14 cellular contexts compared by ENCODE assay signal in genomic region chr4:86720508-86721068, GRCh38.
DNase-seq lines count a peak whose midpoint lies in the region; ATAC-seq and TF ChIP-seq lines count a peak whose summit lies in the region.
"Had no signal": no experiment of that assay in that cellular context is flagged by ENCODE, and none has a peak within 500 bp of the region (broad histone marks: within the 10 kb centered on the region; RNA-seq: fewer than 3 reads in every experiment).

No MANE protein-coding gene starts in this region.

- no peaks in the 10 kb centered on the region for H3K36me3 ChIP-seq in CD8-positive, alpha-beta T cell (ENCODE audit: insufficient read depth, low read length)

- no peaks in the 10 kb centered on the region for H3K4me1 Mint-ChIP-seq in activated T-helper 17 cell treated with anti-CD3 and anti-CD28 coated beads, Interleukin-2, amount 50 U/mL, for 72 hours
- no peaks in the 10 kb centered on the region for H3K4me1 Mint-ChIP-seq in CD8-positive, alpha-beta T cell (ENCODE audit: low read depth)

- POLR2A ChIA-PET in CD8-positive, alpha-beta T cell (lab: Charles Lee) = no interaction called here

- intact Hi-C loops in CD8-positive, alpha-beta T cell (cut with DNase I, micrococcal nuclease) = no loop called here

- TF ChIP-seq CTCF in fibroblast of pulmonary artery (IDR thresholded peaks at IDR 0.05; ENCODE audit: low read length, missing control alignments) (no peak), retinal pigment epithelial cell (conservative IDR thresholded peaks at IDR 0.05; ENCODE audit: low read depth, low read length) (no peak)
- no peak for TF ChIP-seq CTCF in CD8-positive, alpha-beta T cell (IDR thresholded peaks at IDR 0.05)

- H3K4me3 ChIP-seq in fibroblast of pulmonary artery (replicated peaks; ENCODE audit: low read depth, low read length) = no peak overlapping the region
- H3K4me3 ChIP-seq in retinal pigment epithelial cell (ENCODE audit: low read length) = no peak overlapping the region
- no peak overlapping the region for H3K4me3 ChIP-seq in CD8-positive, alpha-beta T cell (ENCODE audit: low read depth, low read length)
- H3K4me3 ChIP-seq: testis had no signal

- H3K27me3 Mint-ChIP-seq in activated T-helper 17 cell treated with anti-CD3 and anti-CD28 coated beads, Interleukin-2, amount 50 U/mL, for 72 hours = no peaks in the 10 kb centered on the region
- no peaks in the 10 kb centered on the region for H3K27me3 Mint-ChIP-seq in CD8-positive, alpha-beta T cell (ENCODE audit: low read depth)
- H3K27me3 Mint-ChIP-seq: activated T-cell treated with anti-CD3 and anti-CD28 coated beads, Interleukin-2, amount 50 U/mL, for 24 hours had no signal

- H3K27ac ChIP-seq in CD8-positive, alpha-beta T cell (ENCODE audit: low read depth, low read length) = no peak overlapping the region
- H3K27ac ChIP-seq: testis had no signal

- H3K36me3 Mint-ChIP-seq in activated T-helper 17 cell treated with anti-CD3 and anti-CD28 coated beads, Interleukin-2, amount 50 U/mL, for 72 hours (ENCODE audit: low read depth) = peaks cover 56% of the 10 kb centered on the region
- no peaks in the 10 kb centered on the region for H3K36me3 Mint-ChIP-seq in CD8-positive, alpha-beta T cell

- H3K27me3 ChIP-seq in CD8-positive, alpha-beta T cell (ENCODE audit: insufficient read depth, low read length) = no peaks in the 10 kb centered on the region
- H3K27me3 ChIP-seq: testis had no signal

- no peaks in the 10 kb centered on the region for H3K4me1 ChIP-seq in CD8-positive, alpha-beta T cell (ENCODE audit: insufficient read depth, low read length)
- H3K4me1 ChIP-seq: testis had no signal

- H3K9me3 Mint-ChIP-seq in activated T-helper 17 cell treated with anti-CD3 and anti-CD28 coated beads, Interleukin-2, amount 50 U/mL, for 72 hours = peaks cover 4% of the 10 kb centered on the region
- no peaks in the 10 kb centered on the region for H3K9me3 Mint-ChIP-seq in CD8-positive, alpha-beta T cell
- H3K9me3 Mint-ChIP-seq: activated T-cell treated with anti-CD3 and anti-CD28 coated beads, Interleukin-2, amount 50 U/mL, for 24 hours had no signal

- DNase-seq in GM03348 (ENCODE audit: low spot score) (peak; percentile 45), fibroblast of pulmonary artery (ENCODE audit: low read depth) (peak; percentile 45), retinal pigment epithelial cell (ENCODE audit: low read depth) (peak; percentile 15), NCI-H1417 treated with DMSO at 0.1 percent for 48 hours (lab: John Stamatoyannopoulos, UW) (no peak), SIG-M5 treated with dmso at 0.1 percent for 504 hours (lab: John Stamatoyannopoulos, UW; ENCODE audit: unreplicated experiment) (no peak), cortex of kidney (lab: John Stamatoyannopoulos, UW) (no peak)
- DNase-seq in CD8-positive, alpha-beta T cell = no peak
- DNase-seq: activated CD4-positive, alpha-beta T cell treated with anti-CD3 and anti-CD28 coated beads for 4 hours; activated T-cell treated with anti-CD3 and anti-CD28 coated beads, Interleukin-2, amount 50 U/mL, for 24 hours; DND-41; NCI-H2029; NCI-H526 treated with DMSO at 0.1 percent for 48 hours; testis had no signal

- CTCF ChIA-PET in CD8-positive, alpha-beta T cell (lab: Charles Lee) = no interaction called here

- H3K9me3 ChIP-seq in CD8-positive, alpha-beta T cell (ENCODE audit: low read length) = no peaks in the 10 kb centered on the region
- H3K9me3 ChIP-seq: testis had no signal

- H3K27ac Mint-ChIP-seq in activated T-helper 17 cell treated with anti-CD3 and anti-CD28 coated beads, Interleukin-2, amount 50 U/mL, for 72 hours = peak overlapping the region; percentile 1
- H3K27ac Mint-ChIP-seq in CD8-positive, alpha-beta T cell = no peak overlapping the region
- H3K27ac Mint-ChIP-seq: activated T-cell treated with anti-CD3 and anti-CD28 coated beads, Interleukin-2, amount 50 U/mL, for 24 hours had no signal

- peak overlapping the region; percentile 2 for H3K4me3 Mint-ChIP-seq in activated T-helper 17 cell treated with anti-CD3 and anti-CD28 coated beads, Interleukin-2, amount 50 U/mL, for 72 hours
- no peak overlapping the region for H3K4me3 Mint-ChIP-seq in CD8-positive, alpha-beta T cell
- H3K4me3 Mint-ChIP-seq: activated T-cell treated with anti-CD3 and anti-CD28 coated beads, Interleukin-2, amount 50 U/mL, for 24 hours had no signal

- peak; percentile 51 for ATAC-seq in activated T-helper 17 cell treated with anti-CD3 and anti-CD28 coated beads, Interleukin-2, amount 50 U/mL, for 72 hours (replicated peaks)
- no peak for ATAC-seq in CD8-positive, alpha-beta T cell

Comparison
In these comparisons a context has a peak if more than half of its experiments do, and no peak if none do; other contexts are left out.
1. DNase-seq: peak in GM03348 (single experiment), fibroblast of pulmonary artery (single experiment) and retinal pigment epithelial cell (single experiment); none in CD8-positive, alpha-beta T cell (0 of 7), NCI-H1417 treated with DMSO at 0.1 percent for 48 hours (single experiment), SIG-M5 treated with dmso at 0.1 percent for 504 hours (single experiment) and cortex of kidney (single experiment).